13 cellular contexts compared by ENCODE assay signal in genomic region chr11:68503281-68503687, GRCh38. TPM values are rescaled to one million over a fixed set of nuclear protein-coding genes. Genes with fewer than 3 reads are reported as not detected.
DNase-seq lines count a peak whose midpoint lies in the region; ATAC-seq and TF ChIP-seq lines count a peak whose summit lies in the region.
"Had no signal": no experiment of that assay in that cellular context is flagged by ENCODE, and none has a peak within 500 bp of the region (broad histone marks: within the 10 kb centered on the region; RNA-seq: fewer than 3 reads in every experiment).

No MANE protein-coding gene starts in this region.

- no peak overlapping the region for H3K4ac ChIP-seq in neuronal stem cell (ENCODE audit: low read length)

- no peaks in the 10 kb centered on the region for H3K9me3 ChIP-seq in neuronal stem cell (replicated peaks in 1 of 2; ENCODE audit: control insufficient read depth in 2 of 2, insufficient read depth in 1 of 2, low read depth in 1 of 2, low read length in 2 of 2)
- H3K9me3 ChIP-seq: HAP-1 had no signal

- TF ChIP-seq CTCF in AG10803 (conservative IDR thresholded peaks at IDR 0.05; ENCODE audit: low read length) = no peak
- no peak for TF ChIP-seq CTCF in mesothelial cell of epicardium (IDR thresholded peaks at IDR 0.05; ENCODE audit: unreplicated experiment)

- H3K4me3 Mint-ChIP-seq in mesothelial cell of epicardium = no peak overlapping the region
- H3K4me3 Mint-ChIP-seq: neural progenitor cell had no signal

- H2AK5ac ChIP-seq in neuronal stem cell (ENCODE audit: low read depth, low read length) = no peak overlapping the region

- H2BK5ac ChIP-seq in neuronal stem cell (ENCODE audit: low read length) = no peak overlapping the region

- H3K4me1 ChIP-seq in neuronal stem cell (ENCODE audit: control insufficient read depth in 2 of 2, insufficient read depth in 1 of 2, low read depth in 1 of 2, low read length in 2 of 2) = peaks cover 0 to 7% of the 10 kb centered on the region in 2 donors

- H3K4me3 ChIP-seq in AG10803 (ENCODE audit: low read length) = no peak overlapping the region
- no peak overlapping the region for H3K4me3 ChIP-seq in neuronal stem cell (ENCODE audit: low read length in 2 of 2)
- H3K4me3 ChIP-seq: HAP-1, neural progenitor cell had no signal

- peak overlapping the region; percentile 68 for H3K27ac Mint-ChIP-seq in mesothelial cell of epicardium
- H3K27ac Mint-ChIP-seq: neural progenitor cell had no signal

- H2BK120ac ChIP-seq in neuronal stem cell (ENCODE audit: low read depth, low read length) = no peak overlapping the region

- H3K23ac ChIP-seq in neuronal stem cell (ENCODE audit: low read depth, low read length, poor library complexity) = no peak overlapping the region

- H3K27me3 ChIP-seq in neuronal stem cell (ENCODE audit: control insufficient read depth in 3 of 3, insufficient read depth in 3 of 3, low read depth in 1 of 3, low read length in 3 of 3) = no peaks in the 10 kb centered on the region
- H3K27me3 ChIP-seq: neural progenitor cell had no signal

- H3K79me1 ChIP-seq in neuronal stem cell (ENCODE audit: low read depth, low read length) = peaks cover 9% of the 10 kb centered on the region

- H3K14ac ChIP-seq in neuronal stem cell (ENCODE audit: low read length) = no peak overlapping the region

- H4K91ac ChIP-seq in neuronal stem cell (ENCODE audit: low read depth, low read length, poor library complexity) = no peak overlapping the region

- H3K27me3 Mint-ChIP-seq in mesothelial cell of epicardium (ENCODE audit: low read depth) = no peaks in the 10 kb centered on the region

- H3K9me3 Mint-ChIP-seq in mesothelial cell of epicardium = no peaks in the 10 kb centered on the region
- H3K9me3 Mint-ChIP-seq: neural progenitor cell had no signal

- peaks cover 50% of the 10 kb centered on the region for H3K4me1 Mint-ChIP-seq in mesothelial cell of epicardium

- ATAC-seq in HG02798 (IDR thresholded peaks at IDR 0.05; ENCODE audit: poor library complexity, unreplicated experiment) (no peak), GM19452 (IDR thresholded peaks at IDR 0.05; ENCODE audit: unreplicated experiment) (no peak)

- DNase-seq in AG10803 (ENCODE audit: low read depth) (peak; percentile 36), HT-29 (ENCODE audit: low spot score) (peak; percentile 19), dermis microvascular lymphatic vessel endothelial cell (ENCODE audit: low read depth in 2 of 2) (peak; percentile 65 to 98), mesothelial cell of epicardium (ENCODE audit: low spot score in 2 of 2, unreplicated experiment in 2 of 2) (no peak), cerebellum (ENCODE audit: low spot score) (no peak), neuronal stem cell (ENCODE audit: low spot score) (no peak)
- DNase-seq: activated CD4-positive, alpha-beta T cell treated with anti-CD3 and anti-CD28 coated beads, Interleukin-2, amount 50 U/mL, for 1 hour; NCI-H1417 treated with DMSO at 0.1 percent for 48 hours had no signal

- H2AFZ ChIP-seq in neuronal stem cell (ENCODE audit: low read length) = no peak overlapping the region
- H2AFZ ChIP-seq: neural progenitor cell had no signal

- H3K36me3 Mint-ChIP-seq in mesothelial cell of epicardium = no peaks in the 10 kb centered on the region

- no peak overlapping the region for H3K9ac ChIP-seq in neuronal stem cell (ENCODE audit: low read depth, low read length, poor library complexity)
- H3K9ac ChIP-seq: neural progenitor cell had no signal

- H3K4me2 ChIP-seq in neuronal stem cell (ENCODE audit: insufficient read depth, low read length, poor library complexity, severe bottlenecking) = no peak overlapping the region
- H3K4me2 ChIP-seq: neural progenitor cell had no signal

- H3K36me3 ChIP-seq in neuronal stem cell (replicated peaks in 1 of 2; ENCODE audit: control insufficient read depth in 2 of 2, insufficient read depth in 2 of 2, low read length in 2 of 2) = peaks cover 0 to 16% of the 10 kb centered on the region in 2 donors
- H3K36me3 ChIP-seq: HAP-1, neural progenitor cell had no signal

- H4K8ac ChIP-seq in neuronal stem cell (ENCODE audit: low read depth, low read length) = no peak overlapping the region

- WGBS in neuronal stem cell (ENCODE audit: extremely low coverage in 2 of 2, insufficient read length in 2 of 2, insufficient replicate concordance in 1 of 2), 2 donors = no CpG with 5 or more reads among the region's 6 CpGs

- H2BK15ac ChIP-seq in neuronal stem cell (ENCODE audit: low read length) = no peak overlapping the region

- H3K27ac ChIP-seq in neuronal stem cell (replicated peaks; ENCODE audit: low read length) = no peak overlapping the region
- H3K27ac ChIP-seq: C4-2B, neural progenitor cell had no signal

- H3K18ac ChIP-seq in neuronal stem cell (ENCODE audit: low read length) = no peak overlapping the region

- no peak overlapping the region for H2BK12ac ChIP-seq in neuronal stem cell (ENCODE audit: low read length)

RNA-seq across cellular contexts. Expression of gene PPP6R3, which starts 42.7 kb away (rescaled TPM):
- total RNA-seq in HT-29 (2014; rRNA removed; shearing (Covaris generic)) = 198 and 215 TPM in 2 replicates
- total RNA-seq in dermis microvascular lymphatic vessel endothelial cell (115 and 118 TPM in 2 replicates), mesothelial cell of epicardium (133 to 141 TPM (median 137 TPM) in 3 replicates), cerebellum (173 TPM)
- 55.3 TPM for polyA plus RNA-seq in neuronal stem cell (2013, experiment 1 of 2)
- polyA plus RNA-seq in neuronal stem cell (2013, experiment 2 of 2) = 57.5 TPM

Comparison
In these comparisons a context has a peak if more than half of its experiments do, and no peak if none do; other contexts are left out.
1. DNase-seq: peak in AG10803 (single experiment), HT-29 (single experiment) and dermis microvascular lymphatic vessel endothelial cell (2 of 2); none in mesothelial cell of epicardium (0 of 2), cerebellum (single experiment) and neuronal stem cell (single experiment).